8 cellular contexts compared by ENCODE assay signal in the genomic region with DNA sequence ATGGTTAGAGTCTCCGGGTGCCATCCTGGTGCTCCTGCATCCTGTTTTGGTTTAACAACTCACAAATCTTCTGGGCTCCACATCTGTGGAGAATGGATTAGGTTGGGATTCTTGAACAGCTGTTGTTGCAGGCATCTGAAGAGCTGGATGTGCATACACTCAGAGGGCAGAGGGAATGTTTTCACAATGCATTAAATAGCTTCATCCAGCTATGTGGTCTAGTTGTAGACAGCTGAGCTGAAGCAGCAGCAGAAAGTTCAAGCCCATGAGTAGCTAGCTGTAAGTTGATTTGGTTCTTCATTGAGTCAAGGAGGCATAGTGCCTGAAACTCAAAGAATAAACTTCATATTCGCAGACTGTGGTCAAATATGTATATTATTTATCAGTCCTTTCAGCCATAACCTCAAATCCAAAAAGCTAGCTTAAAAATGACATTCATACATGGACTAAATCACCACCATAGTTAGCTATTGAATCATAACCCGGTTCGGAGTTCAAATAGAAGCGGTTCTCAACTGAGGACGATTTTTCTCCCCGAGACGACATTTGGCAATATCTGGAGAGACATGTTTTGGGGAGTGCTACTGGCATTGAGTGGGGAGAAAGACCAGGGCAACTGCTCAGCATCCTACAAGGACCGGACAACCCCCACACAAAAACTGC. TPM values are rescaled to one million over a fixed set of nuclear protein-coding genes. Genes with fewer than 3 reads are reported as not detected.
DNase-seq lines count a peak whose midpoint lies in the region; ATAC-seq and TF ChIP-seq lines count a peak whose summit lies in the region.

No MANE protein-coding gene starts in this region.

- H3K9me3 ChIP-seq in HUES48 (ENCODE audit: control insufficient read depth, insufficient read depth, low read length) = no peaks in the 10 kb centered on the region
- no peaks in the 10 kb centered on the region for H3K9me3 ChIP-seq in muscle layer of duodenum (ENCODE audit: control insufficient read depth in 1 of 2, low read length in 2 of 2)

- peak overlapping the region; percentile 96 to 99 (median 98) for H3K27ac Mint-ChIP-seq in brain

- H3K4me3 ChIP-seq in AG09309 (ENCODE audit: control insufficient read depth, low read depth, low read length) = peak overlapping the region; percentile 86
- H3K4me3 ChIP-seq in HUES48 (ENCODE audit: low read depth, low read length) = peak overlapping the region; percentile 93
- peak overlapping the region; percentile 86 to 92 for H3K4me3 ChIP-seq in muscle layer of duodenum (ENCODE audit: low read depth in 1 of 2, low read length in 2 of 2)

- H3K9ac ChIP-seq in HUES48 (ENCODE audit: low read depth, low read length) = no peak overlapping the region

- no peaks in the 10 kb centered on the region for H3K36me3 Mint-ChIP-seq in brain

- peaks cover 19% of the 10 kb centered on the region for H3K27me3 Mint-ChIP-seq in brain

- H3K4me1 ChIP-seq in HUES48 (ENCODE audit: control insufficient read depth, insufficient read depth, low read length) (peaks cover 14% of the 10 kb centered on the region), muscle layer of duodenum (ENCODE audit: control insufficient read depth in 1 of 2, insufficient read depth in 2 of 2, low read length in 2 of 2) (peaks cover 3 to 28% of the 10 kb centered on the region in 2 donors)

- DNase-seq in AG09309 (ENCODE audit: low read depth) (no peak), omental fat pad (ENCODE audit: low spot score) (no peak), CD1c-positive myeloid dendritic cell (ENCODE audit: extremely low spot score) (no peak)

- H3K4me3 Mint-ChIP-seq in brain = peak overlapping the region; percentile 89 to 94 (median 93)

- peaks cover 0 to 2% (median 0%) of the 10 kb centered on the region in 5 experiments for H3K9me3 Mint-ChIP-seq in brain

- peaks cover 9% of the 10 kb centered on the region for H3K27me3 ChIP-seq in HUES48 (ENCODE audit: control insufficient read depth, insufficient read depth, low read length)
- no peaks in the 10 kb centered on the region for H3K27me3 ChIP-seq in muscle layer of duodenum (ENCODE audit: low read depth, low read length)

- no peak for ATAC-seq in HG02678 (IDR thresholded peaks at IDR 0.05; ENCODE audit: unreplicated experiment)
- ATAC-seq in omental fat pad (ENCODE audit: low FRiP score) = no peak
- ATAC-seq in HG02938 (IDR thresholded peaks at IDR 0.05; ENCODE audit: unreplicated experiment) = no peak

- TF ChIP-seq CTCF in AG09309 (IDR thresholded peaks at IDR 0.05; ENCODE audit: control insufficient read depth, insufficient read depth, low read depth, low read length, missing control alignments) (no peak), brain (conservative IDR thresholded peaks at IDR 0.05) (no peak), omental fat pad (IDR thresholded peaks at IDR 0.05) (no peak)

- H3K36me3 ChIP-seq in HUES48 (ENCODE audit: control insufficient read depth, insufficient read depth, low read length) = no peaks in the 10 kb centered on the region
- H3K36me3 ChIP-seq in muscle layer of duodenum (ENCODE audit: control insufficient read depth in 1 of 2, insufficient read depth in 2 of 2, low read length in 2 of 2) = peaks cover 0 to 1% of the 10 kb centered on the region in 2 donors

- H3K27ac ChIP-seq in HUES48 (ENCODE audit: low read depth, low read length) (no peak overlapping the region), muscle layer of duodenum (ENCODE audit: low read length) (no peak overlapping the region)

- peaks cover 83% of the 10 kb centered on the region for H3K4me1 Mint-ChIP-seq in brain

RNA-seq across cellular contexts. Expression of a gene that starts 0.9 kb away (rescaled TPM):
- polyA plus RNA-seq in brain (ENCODE audit: insufficient read depth, low read depth, low replicate concordance) = 28.1 TPM
- 10 to 100 TPM; 33.6 to 93.3 (median 43.2) TPM for total RNA-seq in omental fat pad

RNA-seq across cellular contexts. Expression of a gene that starts 2.2 kb away (rescaled TPM):
- polyA plus RNA-seq in brain (ENCODE audit: insufficient read depth, low read depth, low replicate concordance) = 12.7 TPM
- 10 to 100 TPM; 28.7 to 77.2 (median 47.0) TPM for total RNA-seq in omental fat pad

RNA-seq across cellular contexts. Expression of a gene that starts 50.0 kb away (rescaled TPM):
- 56.1 TPM for polyA plus RNA-seq in brain (ENCODE audit: insufficient read depth, low read depth, low replicate concordance)
- total RNA-seq in omental fat pad = 10 to 100 TPM in 3 of 4 donors, 1 to 10 TPM in 1; 7.4 to 17.0 (median 11.9) TPM
